ENCODE assay signal across 1 cellular context in the genomic region with DNA sequence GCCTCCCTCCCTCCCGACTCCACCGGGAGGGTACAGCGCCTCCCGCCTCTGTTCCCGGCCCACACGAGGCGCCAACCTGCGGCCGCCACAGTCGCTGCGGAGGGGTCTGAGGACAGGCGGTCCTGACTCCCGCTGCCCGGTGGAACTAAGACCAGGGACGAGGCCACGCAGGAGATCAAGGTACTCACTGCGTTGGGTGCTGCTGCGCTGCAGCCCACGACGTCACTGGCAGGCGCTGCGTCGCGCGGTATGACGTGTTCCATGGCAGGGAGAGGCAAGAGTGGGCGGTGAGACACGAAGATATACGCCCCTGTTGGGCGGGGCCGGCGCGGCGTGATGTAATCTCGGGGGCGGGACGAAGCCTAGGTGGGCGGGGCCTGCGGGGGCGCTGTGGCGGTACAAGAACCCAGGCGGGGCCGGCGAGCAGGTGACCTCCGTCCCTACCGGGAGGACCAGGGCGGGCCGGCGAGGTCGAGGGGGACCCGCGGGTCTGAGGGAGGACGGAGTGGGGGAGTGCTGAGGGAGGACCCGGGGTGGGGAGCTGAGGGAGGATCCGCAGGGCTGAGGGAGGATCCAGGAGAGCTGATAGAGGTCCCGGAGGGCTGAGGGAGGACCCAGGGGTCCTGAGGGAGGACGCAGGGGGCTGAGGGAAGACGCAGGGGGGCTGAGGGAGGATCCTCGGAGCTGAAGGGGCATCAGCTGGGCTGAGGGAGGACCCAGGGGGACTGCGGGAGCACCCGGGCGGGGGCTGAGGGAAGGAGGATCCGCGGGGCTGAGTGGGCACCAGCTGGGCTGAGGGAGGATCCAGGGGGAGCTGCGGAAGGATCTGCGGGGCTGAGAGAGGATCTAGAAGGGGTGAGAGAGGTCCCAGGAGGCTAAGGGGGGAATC.
A peak's percentile ranks its signal among the peaks of the same experiment; 100 is the strongest.
TF ChIP-seq lines count a peak whose summit lies in the region.

A gene (minus strand): TSS at position 227 of the 889 bp plus-strand sequence. CDS start 1,039 bp downstream, outside the sequence.

TF ChIP-seq in H1, 55 proteins besides CTCF, POLR2A, EP300 and RAD21:
- TF ChIP-seq, protein P1, sequence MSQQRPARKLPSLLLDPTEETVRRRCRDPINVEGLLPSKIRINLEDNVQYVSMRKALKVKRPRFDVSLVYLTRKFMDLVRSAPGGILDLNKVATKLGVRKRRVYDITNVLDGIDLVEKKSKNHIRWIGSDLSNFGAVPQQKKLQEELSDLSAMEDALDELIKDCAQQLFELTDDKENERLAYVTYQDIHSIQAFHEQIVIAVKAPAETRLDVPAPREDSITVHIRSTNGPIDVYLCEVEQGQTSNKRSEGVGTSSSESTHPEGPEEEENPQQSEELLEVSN (IDR thresholded peaks at IDR 0.05): peak; percentile 66
- TF ChIP-seq SP2 (IDR thresholded peaks at IDR 0.05; ENCODE audit: low read length) (no peak), HDAC6 (IDR thresholded peaks at IDR 0.05; ENCODE audit: low read depth, low read length) (no peak), FOSL1 (IDR thresholded peaks at IDR 0.05; ENCODE audit: insufficient read depth, low read depth, low read length) (no peak), EZH2 (IDR thresholded peaks at IDR 0.05; ENCODE audit: low read depth, low read length, severe bottlenecking) (no peak), ASH2L (IDR thresholded peaks at IDR 0.05; ENCODE audit: low read length) (peak; percentile 92), SAP30 (IDR thresholded peaks at IDR 0.05; ENCODE audit: insufficient read depth, insufficient replicate concordance, low read length) (no peak), RBBP5 (IDR thresholded peaks at IDR 0.05; ENCODE audit: borderline replicate concordance, low read depth, low read length) (0 out of 2 replicates have a peak, but pooled peaks have one; percentile 65), CBX8 (IDR thresholded peaks at IDR 0.05; ENCODE audit: borderline replicate concordance, low read depth, low read length) (no peak), SIX5 (IDR thresholded peaks at IDR 0.05; ENCODE audit: low read depth, low read length) (no peak), NANOG (IDR thresholded peaks at IDR 0.05; ENCODE audit: insufficient read depth, low read depth, low read length, poor library complexity, severe bottlenecking) (no peak), PHF8 (conservative IDR thresholded peaks at IDR 0.05; ENCODE audit: low read depth, low read length) (peak; percentile 93), TBP (IDR thresholded peaks at IDR 0.05; ENCODE audit: low read depth, low read length) (peak; percentile 72), KDM5A (IDR thresholded peaks at IDR 0.05; ENCODE audit: low read length) (peak; percentile 97), NRF1 (IDR thresholded peaks at IDR 0.05; ENCODE audit: low read depth, low read length) (no peak), YY1 (IDR thresholded peaks at IDR 0.05; ENCODE audit: low read depth, low read length) (0 out of 2 replicates have a peak, but pooled peaks have one; percentile 2), GTF2F1 (IDR thresholded peaks at IDR 0.05; ENCODE audit: borderline replicate concordance, low read depth, low read length) (no peak), SP4 (IDR thresholded peaks at IDR 0.05; ENCODE audit: low read length) (peak; percentile 93), HDAC2 (IDR thresholded peaks at IDR 0.05; ENCODE audit: borderline replicate concordance in 1 of 2, low read depth in 2 of 2, low read length in 2 of 2) (0 out of 4 replicates have a peak, but pooled peaks of 1 of the 2 experiments have one; percentile 45), CEBPB (IDR thresholded peaks at IDR 0.05; ENCODE audit: low read depth, low read length) (peak; percentile 84), TAF1 (IDR thresholded peaks at IDR 0.05; ENCODE audit: low read depth, low read length) (peak; percentile 84), KDM1A (IDR thresholded peaks at IDR 0.05; ENCODE audit: borderline replicate concordance, low read length) (peak; percentile 67; the same call in 1 of the 2 replicates), JUN (IDR thresholded peaks at IDR 0.05; ENCODE audit: low read depth, low read length) (0 out of 2 replicates have a peak, but pooled peaks have one; percentile 1), EGR1 (IDR thresholded peaks at IDR 0.05; ENCODE audit: borderline replicate concordance, low read depth, low read length) (peak; percentile 89; the same call in 1 of the 2 replicates), POLR2AphosphoS5 (IDR thresholded peaks at IDR 0.05; ENCODE audit: low read depth, low read length) (peak; percentile 98), TAF7 (optimal IDR thresholded peaks at IDR 0.05; ENCODE audit: borderline replicate concordance, low read depth, low read length) (peak; percentile 65), SRF (IDR thresholded peaks at IDR 0.05; ENCODE audit: low read depth, low read length) (peak; percentile 90), JUND (IDR thresholded peaks at IDR 0.05; ENCODE audit: low read length) (0 out of 2 replicates have a peak, but pooled peaks have one; percentile 39), SIN3A (conservative IDR thresholded peaks at IDR 0.05 in 1 of 2, IDR thresholded peaks at IDR 0.05 in 1 of 2; ENCODE audit: low read depth in 1 of 2, low read length in 2 of 2) (peak; percentile 49 to 84; a peak in 2 of 4 replicates), SP1 (IDR thresholded peaks at IDR 0.05; ENCODE audit: low read depth, low read length) (peak; percentile 84; the same call in 1 of the 2 replicates), BRCA1 (IDR thresholded peaks at IDR 0.05; ENCODE audit: low read depth, low read length) (peak; percentile 59), KDM4A (IDR thresholded peaks at IDR 0.05; ENCODE audit: low read depth, low read length, severe bottlenecking) (peak; percentile 100), CREB1 (IDR thresholded peaks at IDR 0.05) (peak; percentile 100), POU5F1 (IDR thresholded peaks at IDR 0.05; ENCODE audit: low read depth, low read length) (no peak), SUZ12 (IDR thresholded peaks at IDR 0.05; ENCODE audit: low read length) (no peak)
- TF ChIP-seq, protein P2, sequence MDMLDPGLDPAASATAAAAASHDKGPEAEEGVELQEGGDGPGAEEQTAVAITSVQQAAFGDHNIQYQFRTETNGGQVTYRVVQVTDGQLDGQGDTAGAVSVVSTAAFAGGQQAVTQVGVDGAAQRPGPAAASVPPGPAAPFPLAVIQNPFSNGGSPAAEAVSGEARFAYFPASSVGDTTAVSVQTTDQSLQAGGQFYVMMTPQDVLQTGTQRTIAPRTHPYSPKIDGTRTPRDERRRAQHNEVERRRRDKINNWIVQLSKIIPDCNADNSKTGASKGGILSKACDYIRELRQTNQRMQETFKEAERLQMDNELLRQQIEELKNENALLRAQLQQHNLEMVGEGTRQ (IDR thresholded peaks at IDR 0.05; ENCODE audit: low read length): peak; percentile 16; the same call in 1 of the 2 replicates
- TF ChIP-seq, protein P3, sequence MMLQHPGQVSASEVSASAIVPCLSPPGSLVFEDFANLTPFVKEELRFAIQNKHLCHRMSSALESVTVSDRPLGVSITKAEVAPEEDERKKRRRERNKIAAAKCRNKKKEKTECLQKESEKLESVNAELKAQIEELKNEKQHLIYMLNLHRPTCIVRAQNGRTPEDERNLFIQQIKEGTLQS (IDR thresholded peaks at IDR 0.05; ENCODE audit: insufficient read depth, low read depth, low read length): peak; percentile 96
- TF ChIP-seq, protein P4, sequence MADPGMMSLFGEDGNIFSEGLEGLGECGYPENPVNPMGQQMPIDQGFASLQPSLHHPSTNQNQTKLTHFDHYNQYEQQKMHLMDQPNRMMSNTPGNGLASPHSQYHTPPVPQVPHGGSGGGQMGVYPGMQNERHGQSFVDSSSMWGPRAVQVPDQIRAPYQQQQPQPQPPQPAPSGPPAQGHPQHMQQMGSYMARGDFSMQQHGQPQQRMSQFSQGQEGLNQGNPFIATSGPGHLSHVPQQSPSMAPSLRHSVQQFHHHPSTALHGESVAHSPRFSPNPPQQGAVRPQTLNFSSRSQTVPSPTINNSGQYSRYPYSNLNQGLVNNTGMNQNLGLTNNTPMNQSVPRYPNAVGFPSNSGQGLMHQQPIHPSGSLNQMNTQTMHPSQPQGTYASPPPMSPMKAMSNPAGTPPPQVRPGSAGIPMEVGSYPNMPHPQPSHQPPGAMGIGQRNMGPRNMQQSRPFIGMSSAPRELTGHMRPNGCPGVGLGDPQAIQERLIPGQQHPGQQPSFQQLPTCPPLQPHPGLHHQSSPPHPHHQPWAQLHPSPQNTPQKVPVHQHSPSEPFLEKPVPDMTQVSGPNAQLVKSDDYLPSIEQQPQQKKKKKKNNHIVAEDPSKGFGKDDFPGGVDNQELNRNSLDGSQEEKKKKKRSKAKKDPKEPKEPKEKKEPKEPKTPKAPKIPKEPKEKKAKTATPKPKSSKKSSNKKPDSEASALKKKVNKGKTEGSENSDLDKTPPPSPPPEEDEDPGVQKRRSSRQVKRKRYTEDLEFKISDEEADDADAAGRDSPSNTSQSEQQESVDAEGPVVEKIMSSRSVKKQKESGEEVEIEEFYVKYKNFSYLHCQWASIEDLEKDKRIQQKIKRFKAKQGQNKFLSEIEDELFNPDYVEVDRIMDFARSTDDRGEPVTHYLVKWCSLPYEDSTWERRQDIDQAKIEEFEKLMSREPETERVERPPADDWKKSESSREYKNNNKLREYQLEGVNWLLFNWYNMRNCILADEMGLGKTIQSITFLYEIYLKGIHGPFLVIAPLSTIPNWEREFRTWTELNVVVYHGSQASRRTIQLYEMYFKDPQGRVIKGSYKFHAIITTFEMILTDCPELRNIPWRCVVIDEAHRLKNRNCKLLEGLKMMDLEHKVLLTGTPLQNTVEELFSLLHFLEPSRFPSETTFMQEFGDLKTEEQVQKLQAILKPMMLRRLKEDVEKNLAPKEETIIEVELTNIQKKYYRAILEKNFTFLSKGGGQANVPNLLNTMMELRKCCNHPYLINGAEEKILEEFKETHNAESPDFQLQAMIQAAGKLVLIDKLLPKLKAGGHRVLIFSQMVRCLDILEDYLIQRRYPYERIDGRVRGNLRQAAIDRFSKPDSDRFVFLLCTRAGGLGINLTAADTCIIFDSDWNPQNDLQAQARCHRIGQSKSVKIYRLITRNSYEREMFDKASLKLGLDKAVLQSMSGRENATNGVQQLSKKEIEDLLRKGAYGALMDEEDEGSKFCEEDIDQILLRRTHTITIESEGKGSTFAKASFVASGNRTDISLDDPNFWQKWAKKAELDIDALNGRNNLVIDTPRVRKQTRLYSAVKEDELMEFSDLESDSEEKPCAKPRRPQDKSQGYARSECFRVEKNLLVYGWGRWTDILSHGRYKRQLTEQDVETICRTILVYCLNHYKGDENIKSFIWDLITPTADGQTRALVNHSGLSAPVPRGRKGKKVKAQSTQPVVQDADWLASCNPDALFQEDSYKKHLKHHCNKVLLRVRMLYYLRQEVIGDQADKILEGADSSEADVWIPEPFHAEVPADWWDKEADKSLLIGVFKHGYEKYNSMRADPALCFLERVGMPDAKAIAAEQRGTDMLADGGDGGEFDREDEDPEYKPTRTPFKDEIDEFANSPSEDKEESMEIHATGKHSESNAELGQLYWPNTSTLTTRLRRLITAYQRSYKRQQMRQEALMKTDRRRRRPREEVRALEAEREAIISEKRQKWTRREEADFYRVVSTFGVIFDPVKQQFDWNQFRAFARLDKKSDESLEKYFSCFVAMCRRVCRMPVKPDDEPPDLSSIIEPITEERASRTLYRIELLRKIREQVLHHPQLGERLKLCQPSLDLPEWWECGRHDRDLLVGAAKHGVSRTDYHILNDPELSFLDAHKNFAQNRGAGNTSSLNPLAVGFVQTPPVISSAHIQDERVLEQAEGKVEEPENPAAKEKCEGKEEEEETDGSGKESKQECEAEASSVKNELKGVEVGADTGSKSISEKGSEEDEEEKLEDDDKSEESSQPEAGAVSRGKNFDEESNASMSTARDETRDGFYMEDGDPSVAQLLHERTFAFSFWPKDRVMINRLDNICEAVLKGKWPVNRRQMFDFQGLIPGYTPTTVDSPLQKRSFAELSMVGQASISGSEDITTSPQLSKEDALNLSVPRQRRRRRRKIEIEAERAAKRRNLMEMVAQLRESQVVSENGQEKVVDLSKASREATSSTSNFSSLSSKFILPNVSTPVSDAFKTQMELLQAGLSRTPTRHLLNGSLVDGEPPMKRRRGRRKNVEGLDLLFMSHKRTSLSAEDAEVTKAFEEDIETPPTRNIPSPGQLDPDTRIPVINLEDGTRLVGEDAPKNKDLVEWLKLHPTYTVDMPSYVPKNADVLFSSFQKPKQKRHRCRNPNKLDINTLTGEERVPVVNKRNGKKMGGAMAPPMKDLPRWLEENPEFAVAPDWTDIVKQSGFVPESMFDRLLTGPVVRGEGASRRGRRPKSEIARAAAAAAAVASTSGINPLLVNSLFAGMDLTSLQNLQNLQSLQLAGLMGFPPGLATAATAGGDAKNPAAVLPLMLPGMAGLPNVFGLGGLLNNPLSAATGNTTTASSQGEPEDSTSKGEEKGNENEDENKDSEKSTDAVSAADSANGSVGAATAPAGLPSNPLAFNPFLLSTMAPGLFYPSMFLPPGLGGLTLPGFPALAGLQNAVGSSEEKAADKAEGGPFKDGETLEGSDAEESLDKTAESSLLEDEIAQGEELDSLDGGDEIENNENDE (IDR thresholded peaks at IDR 0.05; ENCODE audit: insufficient replicate concordance, low read length): no peak
- TF ChIP-seq, protein P5, sequence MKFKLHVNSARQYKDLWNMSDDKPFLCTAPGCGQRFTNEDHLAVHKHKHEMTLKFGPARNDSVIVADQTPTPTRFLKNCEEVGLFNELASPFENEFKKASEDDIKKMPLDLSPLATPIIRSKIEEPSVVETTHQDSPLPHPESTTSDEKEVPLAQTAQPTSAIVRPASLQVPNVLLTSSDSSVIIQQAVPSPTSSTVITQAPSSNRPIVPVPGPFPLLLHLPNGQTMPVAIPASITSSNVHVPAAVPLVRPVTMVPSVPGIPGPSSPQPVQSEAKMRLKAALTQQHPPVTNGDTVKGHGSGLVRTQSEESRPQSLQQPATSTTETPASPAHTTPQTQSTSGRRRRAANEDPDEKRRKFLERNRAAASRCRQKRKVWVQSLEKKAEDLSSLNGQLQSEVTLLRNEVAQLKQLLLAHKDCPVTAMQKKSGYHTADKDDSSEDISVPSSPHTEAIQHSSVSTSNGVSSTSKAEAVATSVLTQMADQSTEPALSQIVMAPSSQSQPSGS (IDR thresholded peaks at IDR 0.05; ENCODE audit: low read length): no peak; the same call in 1 of the 2 replicates
- TF ChIP-seq, protein P6, sequence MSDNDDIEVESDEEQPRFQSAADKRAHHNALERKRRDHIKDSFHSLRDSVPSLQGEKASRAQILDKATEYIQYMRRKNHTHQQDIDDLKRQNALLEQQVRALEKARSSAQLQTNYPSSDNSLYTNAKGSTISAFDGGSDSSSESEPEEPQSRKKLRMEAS (IDR thresholded peaks at IDR 0.05): peak; percentile 46; the same call in 1 of the 2 replicates
